Comparison of ENCODE assay signal across 20 cellular contexts in genomic region chr9:5375790-5376477, GRCh38. TPM values are rescaled to one million over a fixed set of nuclear protein-coding genes. Genes with fewer than 3 reads are reported as not detected.
DNase-seq lines count a peak whose midpoint lies in the region; ATAC-seq and TF ChIP-seq lines count a peak whose summit lies in the region.
"Had no signal": no experiment of that assay in that cellular context is flagged by ENCODE, and none has a peak within 500 bp of the region (broad histone marks: within the 10 kb centered on the region; RNA-seq: fewer than 3 reads in every experiment).

No MANE protein-coding gene starts in this region.

- intact Hi-C loops in CD8-positive, alpha-beta T cell (cut with DNase I, micrococcal nuclease), result no loop called here
- intact Hi-C loops in activated CD8-positive, alpha-beta T cell treated with anti-CD3 and anti-CD28 coated beads for 36 hours (cut with micrococcal nuclease), result no loop called here
- intact Hi-C loops in Caco-2 (cut with micrococcal nuclease; ENCODE audit: unreplicated experiment), result no loop called here

- H3K9me3 ChIP-seq in CD8-positive, alpha-beta T cell (ENCODE audit: low read length), result no peaks in the 10 kb centered on the region
- H3K9me3 ChIP-seq in GM23248 (ENCODE audit: low read depth) (no peaks in the 10 kb centered on the region), Caco-2 (no peaks in the 10 kb centered on the region)
- H3K9me3 ChIP-seq: heart left ventricle had no signal

- no peaks in the 10 kb centered on the region for H3K36me3 ChIP-seq in CD8-positive, alpha-beta T cell (ENCODE audit: insufficient read depth, low read length)
- H3K36me3 ChIP-seq in GM23248 (ENCODE audit: low read depth) (0 out of 2 replicates have a peak, but pooled peaks cover 3% of the 10 kb centered on the region), Caco-2 (ENCODE audit: control insufficient read depth, insufficient read depth, low read length) (no peaks in the 10 kb centered on the region)
- H3K36me3 ChIP-seq: brain microvascular endothelial cell had no signal

- CTCF ChIA-PET in CD8-positive, alpha-beta T cell (lab: Charles Lee), result interaction anchor here (1.6 kb wide), 1 partner anchor 190 kb away, joined by 4 read pairs; no protein-coding TSS in a partner anchor
- CTCF ChIA-PET in activated CD8-positive, alpha-beta T cell treated with anti-CD3 and anti-CD28 coated beads for 36 hours (lab: Charles Lee), result no interaction called here
- CTCF ChIA-PET in Caco-2 (lab: Charles Lee), result no interaction called here

- in situ Hi-C loops in GM23248 (cut with MboI), result no loop called here

- H2AFZ ChIP-seq in GM23248, result no peak overlapping the region

- POLR2A ChIA-PET in CD8-positive, alpha-beta T cell (lab: Charles Lee), result no interaction called here
- POLR2A ChIA-PET in activated CD8-positive, alpha-beta T cell treated with anti-CD3 and anti-CD28 coated beads for 36 hours (lab: Charles Lee), result no interaction called here
- POLR2A ChIA-PET in Caco-2 (lab: Charles Lee), result no interaction called here

- no peaks in the 10 kb centered on the region for H3F3A ChIP-seq in GM23248 (ENCODE audit: insufficient read depth)

- ATAC-seq in CD8-positive, alpha-beta T cell, result peak; percentile 20
- ATAC-seq in activated CD8-positive, alpha-beta T cell treated with anti-CD3 and anti-CD28 coated beads for 36 hours, result peak; percentile 37
- ATAC-seq in GM18868 (IDR thresholded peaks at IDR 0.05; ENCODE audit: unreplicated experiment), result no peak
- ATAC-seq: heart left ventricle; naive thymus-derived CD8-positive, alpha-beta T cell had no signal

- H3K4me3 ChIP-seq in CD8-positive, alpha-beta T cell (ENCODE audit: low read depth, low read length), result no peak overlapping the region
- H3K4me3 ChIP-seq in GM23248 (no peak overlapping the region), fibroblast of pulmonary artery (replicated peaks; ENCODE audit: low read depth, low read length) (no peak overlapping the region), Caco-2 (ENCODE audit: low read depth, low read length) (no peak overlapping the region)
- H3K4me3 ChIP-seq: heart left ventricle had no signal

- BruUV-seq in Caco-2 (replicated peaks; lab: Mats Ljungman, UMichigan), result no TSS peak

- H3K4me1 Mint-ChIP-seq in CD8-positive, alpha-beta T cell (ENCODE audit: low read depth), result peaks cover 30% of the 10 kb centered on the region
- peaks cover 28% of the 10 kb centered on the region for H3K4me1 Mint-ChIP-seq in activated CD8-positive, alpha-beta T cell treated with anti-CD3 and anti-CD28 coated beads for 36 hours (ENCODE audit: low read depth)
- H3K4me1 Mint-ChIP-seq in Caco-2 (ENCODE audit: low read depth, unreplicated experiment), result no peaks in the 10 kb centered on the region
- H3K4me1 Mint-ChIP-seq: activated B cell treated with CpG ODN at 0.5 μM for 24 hours had no signal

- no peak overlapping the region for H3K4me3 Mint-ChIP-seq in CD8-positive, alpha-beta T cell
- no peak overlapping the region for H3K4me3 Mint-ChIP-seq in activated CD8-positive, alpha-beta T cell treated with anti-CD3 and anti-CD28 coated beads for 36 hours
- no peak overlapping the region for H3K4me3 Mint-ChIP-seq in Caco-2 (ENCODE audit: unreplicated experiment)
- H3K4me3 Mint-ChIP-seq: activated B cell treated with CpG ODN at 0.5 μM for 24 hours; naive thymus-derived CD8-positive, alpha-beta T cell had no signal

- H3K79me2 ChIP-seq in GM23248 (ENCODE audit: insufficient read depth), result no peaks in the 10 kb centered on the region

- no peaks in the 10 kb centered on the region for H3K27me3 Mint-ChIP-seq in CD8-positive, alpha-beta T cell (ENCODE audit: low read depth)
- H3K27me3 Mint-ChIP-seq in activated CD8-positive, alpha-beta T cell treated with anti-CD3 and anti-CD28 coated beads for 36 hours, result no peaks in the 10 kb centered on the region
- no peaks in the 10 kb centered on the region for H3K27me3 Mint-ChIP-seq in Caco-2 (ENCODE audit: insufficient read depth, unreplicated experiment)
- H3K27me3 Mint-ChIP-seq: activated B cell treated with CpG ODN at 0.5 μM for 24 hours; activated naive CD8-positive, alpha-beta T cell treated with anti-CD3 and anti-CD28 coated beads, Interleukin-2, amount 10 ng/mL, durations not matched to agents 7 days and 5 days; naive thymus-derived CD8-positive, alpha-beta T cell had no signal

- H3K9me3 Mint-ChIP-seq in CD8-positive, alpha-beta T cell, result no peaks in the 10 kb centered on the region
- peaks cover 1% of the 10 kb centered on the region for H3K9me3 Mint-ChIP-seq in activated CD8-positive, alpha-beta T cell treated with anti-CD3 and anti-CD28 coated beads for 36 hours
- no peaks in the 10 kb centered on the region for H3K9me3 Mint-ChIP-seq in Caco-2 (ENCODE audit: unreplicated experiment)
- H3K9me3 Mint-ChIP-seq: activated naive CD8-positive, alpha-beta T cell treated with anti-CD3 and anti-CD28 coated beads, Interleukin-2, amount 10 ng/mL, durations not matched to agents 7 days and 5 days; naive thymus-derived CD8-positive, alpha-beta T cell had no signal

- H3K36me3 Mint-ChIP-seq in CD8-positive, alpha-beta T cell, result peaks cover 9% of the 10 kb centered on the region
- peaks cover 6% of the 10 kb centered on the region for H3K36me3 Mint-ChIP-seq in activated CD8-positive, alpha-beta T cell treated with anti-CD3 and anti-CD28 coated beads for 36 hours (ENCODE audit: low read depth)
- H3K36me3 Mint-ChIP-seq in Caco-2 (ENCODE audit: insufficient read depth, unreplicated experiment), result no peaks in the 10 kb centered on the region

- no peak for DNase-seq in CD8-positive, alpha-beta T cell
- DNase-seq in GM23248, result peak; percentile 13
- DNase-seq in activated CD8-positive, alpha-beta T cell treated with anti-CD3 and anti-CD28 coated beads for 36 hours, result no peak
- peak; percentile 35 for DNase-seq in fibroblast of pulmonary artery (ENCODE audit: low read depth)
- no peak for DNase-seq in NCI-H1436 treated with DMSO at 0.1 percent for 48 hours (lab: John Stamatoyannopoulos, UW)
- no peak for DNase-seq in DMS 273 treated with DMSO at 0.1 percent for 48 hours (lab: John Stamatoyannopoulos, UW)
- DNase-seq in Caco-2, result no peak
- DNase-seq: activated B cell treated with CpG ODN at 0.5 μM for 24 hours; activated CD8-positive, alpha-beta memory T cell treated with anti-CD3 and anti-CD28 coated beads, Interleukin-2, amount 50 U/mL, for 4 hours; activated naive CD8-positive, alpha-beta T cell treated with anti-CD3 and anti-CD28 coated beads, Interleukin-2, amount 10 ng/mL, durations not matched to agents 7 days and 5 days; brain microvascular endothelial cell; EL; heart left ventricle; islet precursor cell; naive thymus-derived CD8-positive, alpha-beta T cell; NCI-H1048; NCI-H524 treated with DMSO at 0.1 percent for 48 hours; posterior cingulate gyrus; SHP77 had no signal

- no peaks in the 10 kb centered on the region for H3K4me1 ChIP-seq in CD8-positive, alpha-beta T cell (ENCODE audit: insufficient read depth, low read length)
- no peaks in the 10 kb centered on the region for H3K4me1 ChIP-seq in GM23248 (ENCODE audit: insufficient read depth)
- H3K4me1 ChIP-seq in Caco-2, result no peaks in the 10 kb centered on the region

- WGBS in GM23248 (ENCODE audit: low coverage in 1 of 2, low lambda C conversion rate in 2 of 2, missing lambda C conversion rate in 2 of 2), 2 experiments, result 82 to 85% methylated on average over 6 of the region's 6 CpGs

- no peak overlapping the region for H3K27ac ChIP-seq in CD8-positive, alpha-beta T cell (ENCODE audit: low read depth, low read length)
- H3K27ac ChIP-seq in GM23248, result no peak overlapping the region
- H3K27ac ChIP-seq: brain microvascular endothelial cell, heart left ventricle had no signal

- H3K27ac Mint-ChIP-seq in CD8-positive, alpha-beta T cell, result peak overlapping the region; percentile 25
- H3K27ac Mint-ChIP-seq in activated CD8-positive, alpha-beta T cell treated with anti-CD3 and anti-CD28 coated beads for 36 hours, result peak overlapping the region; percentile 65
- H3K27ac Mint-ChIP-seq in Caco-2 (ENCODE audit: unreplicated experiment), result no peak overlapping the region
- H3K27ac Mint-ChIP-seq: activated B cell treated with CpG ODN at 0.5 μM for 24 hours; activated naive CD8-positive, alpha-beta T cell treated with anti-CD3 and anti-CD28 coated beads, Interleukin-2, amount 10 ng/mL, durations not matched to agents 7 days and 5 days had no signal

- no peak overlapping the region for H3K4me2 ChIP-seq in GM23248 (ENCODE audit: unreplicated experiment)

- H4K20me1 ChIP-seq in GM23248 (ENCODE audit: insufficient read depth), result no peaks in the 10 kb centered on the region

- H3K9ac ChIP-seq in GM23248, result no peak overlapping the region

- no peaks in the 10 kb centered on the region for H3K9me2 ChIP-seq in GM23248 (ENCODE audit: insufficient read depth)

- TF ChIP-seq CTCF in CD8-positive, alpha-beta T cell (IDR thresholded peaks at IDR 0.05), result no peak
- no peak for TF ChIP-seq CTCF in activated CD8-positive, alpha-beta T cell treated with anti-CD3 and anti-CD28 coated beads for 36 hours (IDR thresholded peaks at IDR 0.05)
- TF ChIP-seq CTCF in fibroblast of pulmonary artery (IDR thresholded peaks at IDR 0.05; ENCODE audit: low read length, missing control alignments), result no peak
- TF ChIP-seq CTCF in Caco-2 (IDR thresholded peaks at IDR 0.05; ENCODE audit: insufficient read depth in 1 of 2, low read depth in 1 of 2, low read length in 1 of 2, severe bottlenecking in 1 of 2, unreplicated experiment in 1 of 2), result no peak

- no peaks in the 10 kb centered on the region for H3K27me3 ChIP-seq in CD8-positive, alpha-beta T cell (ENCODE audit: insufficient read depth, low read length)
- H3K27me3 ChIP-seq in GM23248 (replicated peaks; ENCODE audit: insufficient read depth) (no peaks in the 10 kb centered on the region), Caco-2 (replicated peaks; ENCODE audit: control insufficient read depth, insufficient read depth, low read length) (no peaks in the 10 kb centered on the region)
- H3K27me3 ChIP-seq: brain microvascular endothelial cell, heart left ventricle had no signal

RNA-seq across cellular contexts. Expression of gene RLN1, which starts 36.3 kb away (rescaled TPM):
- under 1 TPM; 0.78 to 0.84 TPM for total RNA-seq in CD8-positive, alpha-beta T cell
- total RNA-seq in GM23248 (2014; rRNA removed; shearing (Covaris generic)), result not detected in 2 replicates
- not detected in 2 replicates for polyA plus RNA-seq in GM23248 (2016; fragmentation: Nextera tagmentation; extraction: Ambion mirVana)
- 1 to 10 TPM; 1.3 to 2.3 TPM for total RNA-seq in activated CD8-positive, alpha-beta T cell treated with anti-CD3 and anti-CD28 coated beads for 36 hours
- 0.44 TPM in 1 of 2 replicates, not detected in the other for total RNA-seq in Caco-2 (2022)

Comparison
In these comparisons a context has a peak if more than half of its experiments do, and no peak if none do; other contexts are left out.
1. DNase-seq: peak in GM23248 (single experiment) and fibroblast of pulmonary artery (single experiment); none in CD8-positive, alpha-beta T cell (0 of 7), activated CD8-positive, alpha-beta T cell treated with anti-CD3 and anti-CD28 coated beads for 36 hours (single experiment), NCI-H1436 treated with DMSO at 0.1 percent for 48 hours (single experiment), DMS 273 treated with DMSO at 0.1 percent for 48 hours (single experiment) and Caco-2 (0 of 2).